12 cellular contexts compared by ENCODE assay signal in genomic region chr5:149776376-149777305, GRCh38. TPM values are rescaled to one million over a fixed set of nuclear protein-coding genes. Genes with fewer than 3 reads are reported as not detected.
DNase-seq lines count a peak whose midpoint lies in the region; ATAC-seq and TF ChIP-seq lines count a peak whose summit lies in the region.
"Had no signal": no experiment of that assay in that cellular context is flagged by ENCODE, and none has a peak within 500 bp of the region (broad histone marks: within the 10 kb centered on the region; RNA-seq: fewer than 3 reads in every experiment).

No MANE protein-coding gene starts in this region.

- peak overlapping the region; percentile 5 for H3K27ac Mint-ChIP-seq in activated naive CD4-positive, alpha-beta T cell treated with anti-CD3 and anti-CD28 coated beads, Interleukin-2, amount 10 ng/mL, durations not matched to agents 7 days and 5 days
- H3K27ac Mint-ChIP-seq in activated T-helper 17 cell treated with anti-CD3 and anti-CD28 coated beads, Interleukin-2, amount 50 U/mL, for 72 hours, result peak overlapping the region; percentile 65

- H3K36me3 Mint-ChIP-seq in activated naive CD4-positive, alpha-beta T cell treated with anti-CD3 and anti-CD28 coated beads, Interleukin-2, amount 10 ng/mL, durations not matched to agents 7 days and 5 days, result peaks cover 15% of the 10 kb centered on the region
- peaks cover 8% of the 10 kb centered on the region for H3K36me3 Mint-ChIP-seq in activated T-helper 17 cell treated with anti-CD3 and anti-CD28 coated beads, Interleukin-2, amount 50 U/mL, for 72 hours (ENCODE audit: low read depth)

- no peak for ATAC-seq in activated T-helper 17 cell treated with anti-CD3 and anti-CD28 coated beads, Interleukin-2, amount 50 U/mL, for 72 hours (replicated peaks)
- ATAC-seq in left lung, result peak; percentile 35

- H3K27me3 ChIP-seq in left lung (no peaks in the 10 kb centered on the region), transverse colon (no peaks in the 10 kb centered on the region)
- H3K27me3 ChIP-seq: adrenal gland had no signal

- CTCF ChIA-PET in activated naive CD4-positive, alpha-beta T cell treated with anti-CD3 and anti-CD28 coated beads, Interleukin-2, amount 10 ng/mL, durations not matched to agents 7 days and 5 days (lab: Charles Lee), result interaction anchor here (1.3 to 1.4 kb wide), 3 partner anchors 52 to 140 kb away, joined by 3 to 6 read pairs (median 4); no protein-coding TSS in a partner anchor

- peaks cover 20% of the 10 kb centered on the region for H3K4me1 Mint-ChIP-seq in activated naive CD4-positive, alpha-beta T cell treated with anti-CD3 and anti-CD28 coated beads, Interleukin-2, amount 10 ng/mL, durations not matched to agents 7 days and 5 days
- H3K4me1 Mint-ChIP-seq in activated T-helper 17 cell treated with anti-CD3 and anti-CD28 coated beads, Interleukin-2, amount 50 U/mL, for 72 hours, result peaks cover 21% of the 10 kb centered on the region

- H3K4me3 ChIP-seq in left lung (no peak overlapping the region), transverse colon (no peak overlapping the region)
- H3K4me3 ChIP-seq: adrenal gland, skin epidermis had no signal

- no peaks in the 10 kb centered on the region for H3K27me3 Mint-ChIP-seq in activated naive CD4-positive, alpha-beta T cell treated with anti-CD3 and anti-CD28 coated beads, Interleukin-2, amount 10 ng/mL, durations not matched to agents 7 days and 5 days
- no peaks in the 10 kb centered on the region for H3K27me3 Mint-ChIP-seq in activated T-helper 17 cell treated with anti-CD3 and anti-CD28 coated beads, Interleukin-2, amount 50 U/mL, for 72 hours

- TF ChIP-seq CTCF in left lung (IDR thresholded peaks at IDR 0.05), result no peak
- TF ChIP-seq CTCF in transverse colon (IDR thresholded peaks at IDR 0.05), result no peak

- in situ Hi-C loops in transverse colon (cut with MboI; ENCODE audit: low pct_ligation_motif_present in 1 of 4, low pct_unique_long_range_greater_than_20kb in 1 of 4, low sequenced_read_pairs in 3 of 4), result no loop called here

- H3K9me3 ChIP-seq in left lung (peaks cover 0 to 13% of the 10 kb centered on the region in 2 donors), transverse colon (no peaks in the 10 kb centered on the region)

- H3K27ac ChIP-seq in left lung (no peak overlapping the region), transverse colon (peak overlapping the region; percentile 85 to 88 (median 86))
- H3K27ac ChIP-seq: adrenal gland had no signal

- H3K36me3 ChIP-seq in left lung, result no peaks in the 10 kb centered on the region
- no peaks in the 10 kb centered on the region for H3K36me3 ChIP-seq in transverse colon
- H3K36me3 ChIP-seq: adrenal gland had no signal

- no peak overlapping the region for H3K4me3 Mint-ChIP-seq in activated naive CD4-positive, alpha-beta T cell treated with anti-CD3 and anti-CD28 coated beads, Interleukin-2, amount 10 ng/mL, durations not matched to agents 7 days and 5 days
- H3K4me3 Mint-ChIP-seq in activated T-helper 17 cell treated with anti-CD3 and anti-CD28 coated beads, Interleukin-2, amount 50 U/mL, for 72 hours, result no peak overlapping the region

- H3K9me3 Mint-ChIP-seq in activated naive CD4-positive, alpha-beta T cell treated with anti-CD3 and anti-CD28 coated beads, Interleukin-2, amount 10 ng/mL, durations not matched to agents 7 days and 5 days, result peaks cover 17% of the 10 kb centered on the region
- H3K9me3 Mint-ChIP-seq in activated T-helper 17 cell treated with anti-CD3 and anti-CD28 coated beads, Interleukin-2, amount 50 U/mL, for 72 hours, result peaks cover 6% of the 10 kb centered on the region

- intact Hi-C loops in left lung (cut with DNase I), result no loop called here
- intact Hi-C loops in transverse colon (cut with DNase I; ENCODE audit: low total_unique reads), result no loop called here

- H3K4me1 ChIP-seq in left lung (no peaks in the 10 kb centered on the region), transverse colon (peaks cover 68 to 97% (median 84%) of the 10 kb centered on the region in 4 donors)

- WGBS in transverse colon (ENCODE audit: low coverage in 1 of 2), 2 donors, result 33 to 41% methylated on average over 4 to 9 of the region's 9 CpGs

- TF ChIP-seq EP300 in transverse colon (IDR thresholded peaks at IDR 0.05; ENCODE audit: low read depth), result peak; percentile 49

- no peak for DNase-seq in activated naive CD4-positive, alpha-beta T cell treated with anti-CD3 and anti-CD28 coated beads, Interleukin-2, amount 10 ng/mL, durations not matched to agents 7 days and 5 days
- no peak for DNase-seq in activated naive CD4-positive, alpha-beta T cell treated with Interleukin-2 at 50 U/mL for 16 hours
- no peak for DNase-seq in left lung
- DNase-seq in transverse colon, result peak; percentile 77
- no peak for DNase-seq in hepatic stellate cell (ENCODE audit: low spot score)
- DNase-seq in T-helper 9 cell, result no peak
- DNase-seq in NCI-H146 (lab: John Stamatoyannopoulos, UW), result no peak
- DNase-seq: activated CD4-positive, CD25-positive, alpha-beta regulatory T cell treated with anti-CD3 and anti-CD28 coated beads, Interleukin-2, amount 50 U/mL, for 72 hours; NCI-H2107 had no signal

- no peak for TF ChIP-seq POLR2A in transverse colon (IDR thresholded peaks at IDR 0.05)

RNA-seq across cellular contexts. Expression of gene PPARGC1B, which starts 46.5 kb away (rescaled TPM):
- total RNA-seq in activated T-helper 17 cell treated with anti-CD3 and anti-CD28 coated beads, Interleukin-2, amount 50 U/mL, for 72 hours, result 1 to 10 TPM; 1.9 to 5.8 TPM
- total RNA-seq in left lung (1 to 10 TPM; 3.6 to 7.3 TPM), transverse colon (100 to 1,000 TPM in 1 of 4 donors, 10 to 100 TPM in 3; 39.2 to 129 (median 58.3) TPM)

Comparison
In these comparisons a context has a peak if more than half of its experiments do, and no peak if none do; other contexts are left out.
1. H3K27ac ChIP-seq: peak in transverse colon (4 of 4); none in left lung (0 of 2).
2. RNA of gene PPARGC1B, which starts 46.5 kb away (total RNA-seq): 39.2 to 129 TPM in transverse colon; 3.6 to 7.3 TPM in left lung and 1.9 to 5.8 TPM in activated T-helper 17 cell treated with anti-CD3 and anti-CD28 coated beads, Interleukin-2, amount 50 U/mL, for 72 hours; every median in the first group is over 4 times any median in the second.